11 cellular contexts compared by ENCODE assay signal in genomic region chr2:121075641-121076500, GRCh38.
DNase-seq lines count a peak whose midpoint lies in the region; FAIRE-seq and TF ChIP-seq lines count a peak whose summit lies in the region.
"Had no signal": no experiment of that assay in that cellular context is flagged by ENCODE, and none has a peak within 500 bp of the region (broad histone marks: within the 10 kb centered on the region; RNA-seq: fewer than 3 reads in every experiment).

No MANE protein-coding gene starts in this region.

- intact Hi-C loops in cardiac septum (cut with DNase I), result loop anchor here (10.0 kb wide), 1 partner anchor 731 kb away; the partner anchor contains the start of gene INHBB

- TF ChIP-seq CTCF in brain (conservative IDR thresholded peaks at IDR 0.05), result no peak

- H3K4me1 Mint-ChIP-seq in brain, result peaks cover 31% of the 10 kb centered on the region

- H3K36me3 Mint-ChIP-seq in brain, result no peaks in the 10 kb centered on the region

- H3K4me3 ChIP-seq in BLaER1 treated with 17β-estradiol and CSF1 and Interleukin-3, amounts not matched to agents 10 nM and 100 nM, result 0 out of 20 replicates have a peak overlapping the region, but pooled peaks of 1 of the 10 experiments have one; percentile 15
- H3K4me3 ChIP-seq in muscle layer of colon (ENCODE audit: low read depth in 1 of 2, low read length in 2 of 2), result no peak overlapping the region
- H3K4me3 ChIP-seq: spleen, upper lobe of right lung had no signal

- H4K20me1 ChIP-seq in BLaER1 treated with 17β-estradiol and CSF1 and Interleukin-3, amounts not matched to agents 10 nM and 100 nM, result peaks cover 0 to 53% (median 10%) of the 10 kb centered on the region in 11 experiments; a peak in 13 of 22 replicates

- H3K9me3 ChIP-seq in BLaER1 treated with 17β-estradiol and CSF1 and Interleukin-3, amounts not matched to agents 10 nM and 100 nM (replicated peaks in 1 of 11), result no peaks in the 10 kb centered on the region
- no peaks in the 10 kb centered on the region for H3K9me3 ChIP-seq in muscle layer of colon (ENCODE audit: low read length)
- H3K9me3 ChIP-seq: spleen, upper lobe of right lung had no signal

- H3K27me3 Mint-ChIP-seq in brain, result no peaks in the 10 kb centered on the region

- FAIRE-seq in GM12892 (lab: Jason Lieb, UNC), result no peak

- DNase-seq in NAMALWA (ENCODE audit: low spot score), result peak; percentile 20
- DNase-seq in GM12892 (ENCODE audit: insufficient read length), result no peak
- no peak for DNase-seq in Kasumi-1 (lab: John Stamatoyannopoulos, UW)
- DNase-seq in activated T-cell treated with anti-CD3 and anti-CD28 coated beads, Interleukin-2, amount 50 U/mL, for 1 hour, result no peak
- no peak for DNase-seq in cardiac septum (ENCODE audit: low spot score)
- DNase-seq: spleen, upper lobe of right lung had no signal

- no peak overlapping the region for H3K27ac ChIP-seq in BLaER1 treated with 17β-estradiol and CSF1 and Interleukin-3, amounts not matched to agents 10 nM and 100 nM
- peak overlapping the region; percentile 27 for H3K27ac ChIP-seq in muscle layer of colon (ENCODE audit: low read depth, low read length)
- H3K27ac ChIP-seq: spleen, upper lobe of right lung had no signal

- H3K9me3 Mint-ChIP-seq in brain, result peaks cover 0 to 7% (median 0%) of the 10 kb centered on the region in 5 experiments
- H3K9me3 Mint-ChIP-seq: activated naive CD8-positive, alpha-beta T cell treated with anti-CD3 and anti-CD28 coated beads, Interleukin-2, amount 50 U/mL, for 24 hours had no signal

- peak overlapping the region; percentile 65 to 83 (median 74) for H3K4me3 Mint-ChIP-seq in brain
- H3K4me3 Mint-ChIP-seq: activated naive CD8-positive, alpha-beta T cell treated with anti-CD3 and anti-CD28 coated beads, Interleukin-2, amount 50 U/mL, for 24 hours had no signal

- no peaks in the 10 kb centered on the region for H3K36me3 ChIP-seq in BLaER1 treated with 17β-estradiol and CSF1 and Interleukin-3, amounts not matched to agents 10 nM and 100 nM
- H3K36me3 ChIP-seq in muscle layer of colon (ENCODE audit: insufficient read depth, low read length), result no peaks in the 10 kb centered on the region
- H3K36me3 ChIP-seq: spleen, upper lobe of right lung had no signal

- 0 out of 22 replicates have a peak overlapping the region, but pooled peaks of 1 of the 11 experiments have one; percentile 44 for H3K9ac ChIP-seq in BLaER1 treated with 17β-estradiol and CSF1 and Interleukin-3, amounts not matched to agents 10 nM and 100 nM
- H3K9ac ChIP-seq in muscle layer of colon (ENCODE audit: low read length), result no peak overlapping the region

- H3K4me2 ChIP-seq in BLaER1 treated with 17β-estradiol and CSF1 and Interleukin-3, amounts not matched to agents 10 nM and 100 nM, result peak overlapping the region in 8 of 11 experiments; percentile 8 to 44 (median 34); a peak in 8 of 22 replicates

- peaks cover 0 to 19% (median 7%) of the 10 kb centered on the region in 10 experiments; a peak in 9 of 20 replicates for H3K4me1 ChIP-seq in BLaER1 treated with 17β-estradiol and CSF1 and Interleukin-3, amounts not matched to agents 10 nM and 100 nM
- H3K4me1 ChIP-seq in muscle layer of colon (ENCODE audit: insufficient read depth, low read length), result peaks cover 41% of the 10 kb centered on the region
- H3K4me1 ChIP-seq: upper lobe of right lung had no signal

- H3K27ac Mint-ChIP-seq in brain, result peak overlapping the region in 3 of 5 experiments; percentile 94 to 97 (median 97)

- peaks cover 35 to 57% (median 45%) of the 10 kb centered on the region in 11 experiments for H3K27me3 ChIP-seq in BLaER1 treated with 17β-estradiol and CSF1 and Interleukin-3, amounts not matched to agents 10 nM and 100 nM
- no peaks in the 10 kb centered on the region for H3K27me3 ChIP-seq in muscle layer of colon (ENCODE audit: control insufficient read depth in 1 of 2, insufficient read depth in 2 of 2, low read length in 2 of 2)

- TF ChIP-seq POLR2A in GM12892 (IDR thresholded peaks at IDR 0.05; ENCODE audit: low read depth, low read length), result no peak
